1 cellular context compared by ENCODE assay signal in the genomic region with DNA sequence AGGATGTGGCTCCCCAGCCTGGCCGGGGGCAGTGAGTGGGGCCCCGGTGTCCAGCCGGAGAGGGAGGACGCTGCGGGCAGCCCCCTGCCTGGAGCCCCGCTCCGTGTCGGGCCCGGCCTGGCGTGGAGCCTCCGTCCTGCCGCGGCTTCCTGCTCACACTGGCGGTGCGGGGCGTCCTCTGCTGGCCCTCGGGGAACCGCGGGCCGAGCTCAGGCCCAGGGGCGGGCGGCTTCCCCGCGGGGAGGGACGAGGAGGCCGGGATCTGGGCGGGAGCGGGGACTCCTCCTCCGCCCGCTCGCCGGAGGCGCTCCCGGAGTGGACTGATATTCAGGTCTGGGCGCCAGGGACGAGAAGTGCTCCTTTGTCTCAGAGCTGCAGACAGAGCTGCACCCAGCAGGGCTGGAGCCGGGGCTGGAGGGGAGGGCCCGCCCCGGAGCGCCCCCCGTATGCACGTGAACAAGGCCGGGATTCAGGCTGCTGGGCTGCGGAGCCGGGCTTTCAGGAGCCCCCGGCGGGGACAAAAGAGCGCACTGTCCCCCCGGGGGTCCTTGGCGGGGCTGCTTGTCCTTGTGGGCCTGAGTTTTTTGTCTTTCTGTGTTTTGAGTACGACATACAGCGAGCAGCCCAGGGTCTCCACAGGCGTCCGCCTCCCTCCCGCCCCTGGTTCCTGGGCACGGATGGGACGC.
TF ChIP-seq lines count a peak whose summit lies in the region.

No MANE protein-coding gene starts in this region.

TF ChIP-seq in WTC11, 78 proteins besides CTCF, POLR2A, EP300 and RAD21 (continued from another document):
- TF ChIP-seq MAX (CRISPR knock-in tag; IDR thresholded peaks at IDR 0.05) (0 out of 2 replicates have a peak, but pooled peaks have one; percentile 23), OVOL2 (CRISPR knock-in tag; IDR thresholded peaks at IDR 0.05; ENCODE audit: borderline replicate concordance) (no peak), RORB (CRISPR knock-in tag; IDR thresholded peaks at IDR 0.05) (no peak), SP1 (CRISPR knock-in tag; conservative IDR thresholded peaks at IDR 0.05) (no peak)
- TF ChIP-seq, protein P1, sequence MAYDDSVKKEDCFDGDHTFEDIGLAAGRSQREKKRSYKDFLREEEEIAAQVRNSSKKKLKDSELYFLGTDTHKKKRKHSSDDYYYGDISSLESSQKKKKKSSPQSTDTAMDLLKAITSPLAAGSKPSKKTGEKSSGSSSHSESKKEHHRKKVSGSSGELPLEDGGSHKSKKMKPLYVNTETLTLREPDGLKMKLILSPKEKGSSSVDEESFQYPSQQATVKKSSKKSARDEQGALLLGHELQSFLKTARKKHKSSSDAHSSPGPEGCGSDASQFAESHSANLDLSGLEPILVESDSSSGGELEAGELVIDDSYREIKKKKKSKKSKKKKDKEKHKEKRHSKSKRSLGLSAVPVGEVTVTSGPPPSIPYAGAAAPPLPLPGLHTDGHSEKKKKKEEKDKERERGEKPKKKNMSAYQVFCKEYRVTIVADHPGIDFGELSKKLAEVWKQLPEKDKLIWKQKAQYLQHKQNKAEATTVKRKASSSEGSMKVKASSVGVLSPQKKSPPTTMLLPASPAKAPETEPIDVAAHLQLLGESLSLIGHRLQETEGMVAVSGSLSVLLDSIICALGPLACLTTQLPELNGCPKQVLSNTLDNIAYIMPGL (CRISPR knock-in tag; IDR thresholded peaks at IDR 0.05): peak; percentile 57
- TF ChIP-seq, protein P2, sequence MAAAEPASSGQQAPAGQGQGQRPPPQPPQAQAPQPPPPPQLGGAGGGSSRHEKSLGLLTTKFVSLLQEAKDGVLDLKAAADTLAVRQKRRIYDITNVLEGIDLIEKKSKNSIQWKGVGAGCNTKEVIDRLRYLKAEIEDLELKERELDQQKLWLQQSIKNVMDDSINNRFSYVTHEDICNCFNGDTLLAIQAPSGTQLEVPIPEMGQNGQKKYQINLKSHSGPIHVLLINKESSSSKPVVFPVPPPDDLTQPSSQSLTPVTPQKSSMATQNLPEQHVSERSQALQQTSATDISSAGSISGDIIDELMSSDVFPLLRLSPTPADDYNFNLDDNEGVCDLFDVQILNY (CRISPR knock-in tag; IDR thresholded peaks at IDR 0.05): peak; percentile 68; the same call in 1 of the 2 replicates
